In the genomic region with DNA sequence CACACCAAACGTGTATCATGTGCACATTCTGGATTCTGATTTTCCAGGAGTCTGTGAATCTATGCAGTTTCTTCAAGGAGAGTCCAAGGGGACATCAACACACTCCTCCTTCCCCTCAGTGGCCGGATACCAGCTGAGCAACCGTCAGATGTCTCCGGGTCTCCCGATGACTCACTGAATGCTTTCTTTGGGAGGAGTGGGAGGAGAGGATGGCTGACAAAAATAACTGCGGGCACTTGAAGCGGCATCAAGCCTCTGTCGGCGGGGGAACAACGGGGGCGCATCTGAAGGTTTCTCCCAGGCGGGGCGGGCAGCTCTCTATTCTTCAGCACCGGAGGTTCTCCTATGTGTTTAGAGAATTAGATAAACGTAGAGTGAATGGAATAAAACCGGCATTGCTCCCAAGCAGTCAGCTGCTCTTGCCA, we compare ENCODE assay signal across 10 cellular contexts. TPM values are rescaled to one million over a fixed set of nuclear protein-coding genes. Genes with fewer than 3 reads are reported as not detected.
DNase-seq lines count a peak whose midpoint lies in the region; TF ChIP-seq lines count a peak whose summit lies in the region.
"Had no signal": no experiment of that assay in that cellular context is flagged by ENCODE, and none has a peak within 500 bp of the region (broad histone marks: within the 10 kb centered on the region; RNA-seq: fewer than 3 reads in every experiment).

No MANE protein-coding gene starts in this region.

- H3K4me3 ChIP-seq in osteoblast (ENCODE audit: insufficient read depth, low read length), result peak overlapping the region; percentile 64
- H3K4me3 ChIP-seq: pancreas had no signal

- H3K27ac ChIP-seq in osteoblast (ENCODE audit: low read depth, low read length), result peak overlapping the region; percentile 13
- H3K27ac ChIP-seq: pancreas had no signal

- H3K4me2 ChIP-seq in osteoblast (ENCODE audit: insufficient read depth, low read length), result peak overlapping the region; percentile 85

- peak overlapping the region; percentile 65 for H2AFZ ChIP-seq in osteoblast (ENCODE audit: low read length)

- H3K9me3 Mint-ChIP-seq in activated T-helper 1 cell treated with anti-CD3 and anti-CD28 coated beads, Interleukin-12 subunit alpha, Interleukin-12 subunit beta, Interleukin-2, Interleukin-4 antibody, amounts not matched to agents 30 ng/mL and 10 ng/mL and 1 ng/mL, durations not matched to agents 14 hours and 24 hours and 36 hours, result no peaks in the 10 kb centered on the region

- no peaks in the 10 kb centered on the region for H4K20me1 ChIP-seq in osteoblast (ENCODE audit: insufficient read depth, low read length)

- peaks cover 16% of the 10 kb centered on the region for H3K4me1 ChIP-seq in osteoblast (ENCODE audit: insufficient read depth, low read length)
- H3K4me1 ChIP-seq: pancreas had no signal

- intact Hi-C loops in activated T-helper 1 cell treated with anti-CD3 and anti-CD28 coated beads, Interleukin-12 subunit alpha, Interleukin-12 subunit beta, Interleukin-2, Interleukin-4 antibody, amounts not matched to agents 30 ng/mL and 10 ng/mL and 1 ng/mL, durations not matched to agents 14 hours and 24 hours and 36 hours (cut with micrococcal nuclease), result no loop called here

- peaks cover 30% of the 10 kb centered on the region for H3K27me3 Mint-ChIP-seq in activated T-helper 1 cell treated with anti-CD3 and anti-CD28 coated beads, Interleukin-12 subunit alpha, Interleukin-12 subunit beta, Interleukin-2, Interleukin-4 antibody, amounts not matched to agents 30 ng/mL and 10 ng/mL and 1 ng/mL, durations not matched to agents 14 hours and 24 hours and 36 hours (ENCODE audit: insufficient read depth)

- no peak overlapping the region for H3K4me3 Mint-ChIP-seq in activated T-helper 1 cell treated with anti-CD3 and anti-CD28 coated beads, Interleukin-12 subunit alpha, Interleukin-12 subunit beta, Interleukin-2, Interleukin-4 antibody, amounts not matched to agents 30 ng/mL and 10 ng/mL and 1 ng/mL, durations not matched to agents 14 hours and 24 hours and 36 hours

- H3K79me2 ChIP-seq in osteoblast (ENCODE audit: insufficient read depth, low read length), result no peaks in the 10 kb centered on the region

- no peak for TF ChIP-seq CTCF in osteoblast (IDR thresholded peaks at IDR 0.05; ENCODE audit: extremely low read depth, low read depth, low read length)

- no peaks in the 10 kb centered on the region for H3K36me3 Mint-ChIP-seq in activated T-helper 1 cell treated with anti-CD3 and anti-CD28 coated beads, Interleukin-12 subunit alpha, Interleukin-12 subunit beta, Interleukin-2, Interleukin-4 antibody, amounts not matched to agents 30 ng/mL and 10 ng/mL and 1 ng/mL, durations not matched to agents 14 hours and 24 hours and 36 hours (ENCODE audit: low read depth)

- peak; percentile 83 for DNase-seq in Daoy (ENCODE audit: low read depth)
- peak; percentile 82 for DNase-seq in NCI-H2227 (lab: John Stamatoyannopoulos, UW; ENCODE audit: unreplicated experiment)
- peak; percentile 43 for DNase-seq in epidermal melanocyte (ENCODE audit: insufficient read length, low spot score)
- DNase-seq in osteoblast (ENCODE audit: insufficient read length, low spot score, missing footprints), result peak; percentile 91
- DNase-seq in activated gamma-delta T cell treated with Interleukin-2 at 50 U/mL for 16 hours, result no peak
- no peak for DNase-seq in T-helper 9 cell
- no peak for DNase-seq in SK-N-DZ (ENCODE audit: low spot score)
- no peak for DNase-seq in activated T-helper 1 cell treated with anti-CD3 and anti-CD28 coated beads, Interleukin-12 subunit alpha, Interleukin-12 subunit beta, Interleukin-2, Interleukin-4 antibody, amounts not matched to agents 30 ng/mL and 10 ng/mL and 1 ng/mL, durations not matched to agents 14 hours and 24 hours and 36 hours (ENCODE audit: low spot score)
- DNase-seq: activated CD8-positive, alpha-beta memory T cell treated with anti-CD3 and anti-CD28 coated beads, Interleukin-2, amount 50 U/mL, for 4 hours; pancreas had no signal

- peaks cover 32% of the 10 kb centered on the region for H3K4me1 Mint-ChIP-seq in activated T-helper 1 cell treated with anti-CD3 and anti-CD28 coated beads, Interleukin-12 subunit alpha, Interleukin-12 subunit beta, Interleukin-2, Interleukin-4 antibody, amounts not matched to agents 30 ng/mL and 10 ng/mL and 1 ng/mL, durations not matched to agents 14 hours and 24 hours and 36 hours (ENCODE audit: low read depth)

- H3K9me3 ChIP-seq in osteoblast (ENCODE audit: low read depth, low read length), result no peaks in the 10 kb centered on the region
- H3K9me3 ChIP-seq: pancreas had no signal

- H3K36me3 ChIP-seq in osteoblast (ENCODE audit: insufficient read depth, low read length), result no peaks in the 10 kb centered on the region
- H3K36me3 ChIP-seq: pancreas had no signal

- peaks cover 1% of the 10 kb centered on the region for H3K27me3 ChIP-seq in osteoblast (ENCODE audit: insufficient read depth, low read length)
- H3K27me3 ChIP-seq: pancreas had no signal

- no peak overlapping the region for H3K27ac Mint-ChIP-seq in activated T-helper 1 cell treated with anti-CD3 and anti-CD28 coated beads, Interleukin-12 subunit alpha, Interleukin-12 subunit beta, Interleukin-2, Interleukin-4 antibody, amounts not matched to agents 30 ng/mL and 10 ng/mL and 1 ng/mL, durations not matched to agents 14 hours and 24 hours and 36 hours

RNA-seq across cellular contexts. Expression of a gene that starts 24.6 kb away (rescaled TPM):
- total RNA-seq in Daoy (2014; rRNA removed; shearing (Covaris generic)), result 0.97 and 2.6 TPM in 2 replicates
- total RNA-seq in osteoblast, result 0.88 and 1.4 TPM in 2 replicates
- 1.5 and 2.3 TPM in 2 replicates for polyA plus RNA-seq in SK-N-DZ (2014; cell fraction: cytosol; rRNA removed)
- polyA plus RNA-seq in SK-N-DZ (2014; cell fraction: nucleus; rRNA removed), result 1.9 and 3.0 TPM in 2 replicates
- total RNA-seq in activated T-helper 1 cell treated with anti-CD3 and anti-CD28 coated beads, Interleukin-12 subunit alpha, Interleukin-12 subunit beta, Interleukin-2, Interleukin-4 antibody, amounts not matched to agents 30 ng/mL and 10 ng/mL and 1 ng/mL, durations not matched to agents 14 hours and 24 hours and 36 hours, result 1.6 TPM in 2 replicates

RNA-seq across cellular contexts. Expression of a gene that starts 52.4 kb away (rescaled TPM):
- 6.6 and 8.3 TPM in 2 replicates for total RNA-seq in Daoy (2014; rRNA removed; shearing (Covaris generic))
- 8.5 and 10.9 TPM in 2 replicates for total RNA-seq in osteoblast
- 7.6 and 12.0 TPM in 2 replicates for polyA plus RNA-seq in SK-N-DZ (2014; cell fraction: cytosol; rRNA removed)
- polyA plus RNA-seq in SK-N-DZ (2014; cell fraction: nucleus; rRNA removed), result 8.1 and 10.4 TPM in 2 replicates
- total RNA-seq in activated T-helper 1 cell treated with anti-CD3 and anti-CD28 coated beads, Interleukin-12 subunit alpha, Interleukin-12 subunit beta, Interleukin-2, Interleukin-4 antibody, amounts not matched to agents 30 ng/mL and 10 ng/mL and 1 ng/mL, durations not matched to agents 14 hours and 24 hours and 36 hours, result 4.8 and 7.1 TPM in 2 replicates

Comparison
In these comparisons a context has a peak if more than half of its experiments do, and no peak if none do; other contexts are left out.
1. DNase-seq: peak in Daoy (single experiment), NCI-H2227 (single experiment), epidermal melanocyte (single experiment) and osteoblast (single experiment); none in activated gamma-delta T cell treated with Interleukin-2 at 50 U/mL for 16 hours (single experiment), T-helper 9 cell (single experiment), SK-N-DZ (single experiment) and activated T-helper 1 cell treated with anti-CD3 and anti-CD28 coated beads, Interleukin-12 subunit alpha, Interleukin-12 subunit beta, Interleukin-2, Interleukin-4 antibody, amounts not matched to agents 30 ng/mL and 10 ng/mL and 1 ng/mL, durations not matched to agents 14 hours and 24 hours and 36 hours (single experiment).